ENCODE assay signal across 13 cellular contexts in the genomic region with DNA sequence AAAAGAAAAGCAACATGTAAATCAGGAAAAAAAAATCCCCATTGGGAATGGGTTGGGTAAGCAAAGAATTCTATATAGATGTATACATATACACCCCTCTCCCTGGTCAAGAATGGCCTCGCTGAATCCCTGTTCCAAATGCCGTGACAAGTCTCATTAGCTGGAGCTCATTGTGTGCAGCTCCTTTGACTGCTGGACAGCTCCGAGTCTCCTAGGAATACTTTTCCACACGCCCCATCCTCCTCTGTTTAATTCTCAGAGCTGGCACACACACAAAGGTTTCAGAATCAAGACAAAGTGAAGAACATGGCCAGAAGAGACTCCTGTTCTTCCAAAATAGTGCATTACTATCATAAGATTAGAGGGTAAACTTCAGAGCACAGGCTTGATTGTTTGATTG.
A peak's percentile ranks its signal among the peaks of the same experiment; 100 is the strongest.
DNase-seq lines count a peak whose midpoint lies in the region; ATAC-seq, FAIRE-seq and TF ChIP-seq lines count a peak whose summit lies in the region.
"Had no signal": no experiment of that assay in that cellular context is flagged by ENCODE, and none has a peak within 500 bp of the region (broad histone marks: within the 10 kb centered on the region; RNA-seq: fewer than 3 reads in every experiment).

No MANE protein-coding gene starts in this region.

- peaks cover 17% of the 10 kb centered on the region for H3K4me1 Mint-ChIP-seq in activated naive CD8-positive, alpha-beta T cell treated with anti-CD3 and anti-CD28 coated beads, Interleukin-2, amount 50 U/mL, for 24 hours

- no peak overlapping the region for H3K4me3 Mint-ChIP-seq in activated naive CD8-positive, alpha-beta T cell treated with anti-CD3 and anti-CD28 coated beads, Interleukin-2, amount 50 U/mL, for 24 hours

- H3K27me3 ChIP-seq in left ventricle myocardium inferior (ENCODE audit: low read depth) (no peaks in the 10 kb centered on the region), upper lobe of right lung (no peaks in the 10 kb centered on the region)

- TF ChIP-seq CTCF in left ventricle myocardium inferior (IDR thresholded peaks at IDR 0.05; ENCODE audit: borderline replicate concordance) (no peak), upper lobe of right lung (IDR thresholded peaks at IDR 0.05) (no peak)

- DNase-seq in Right ventricle myocardium superior (no peak), left ventricle myocardium inferior (no peak), hepatic stellate cell (ENCODE audit: low spot score) (peak; percentile 19), upper lobe of right lung (no peak), RCC 7860 (ENCODE audit: low spot score) (no peak), cerebellum (ENCODE audit: low spot score) (no peak)
- no peak for DNase-seq in activated naive CD8-positive, alpha-beta T cell treated with anti-CD3 and anti-CD28 coated beads, Interleukin-2, amount 50 U/mL, for 24 hours
- DNase-seq: activated CD8-positive, alpha-beta memory T cell treated with anti-CD3 and anti-CD28 coated beads, Interleukin-2, amount 50 U/mL, for 48 hours; GDM1; left colon; nucleus accumbens; OCI-M1 had no signal

- H3K4me1 ChIP-seq in left ventricle myocardium inferior (no peaks in the 10 kb centered on the region), upper lobe of right lung (no peaks in the 10 kb centered on the region)

- intact Hi-C loops in Right ventricle myocardium superior (cut with DNase I) = no loop called here
- intact Hi-C loops in left ventricle myocardium inferior (cut with micrococcal nuclease) = loop anchor here (10.0 kb wide), 1 partner anchor 118 kb away; no protein-coding TSS in a partner anchor
- intact Hi-C loops in upper lobe of right lung (cut with DNase I) = no loop called here

- H3K4me3 ChIP-seq in left ventricle myocardium inferior (no peak overlapping the region), upper lobe of right lung (no peak overlapping the region)

- H3K36me3 ChIP-seq in left ventricle myocardium inferior (no peaks in the 10 kb centered on the region), upper lobe of right lung (no peaks in the 10 kb centered on the region)

- no peak overlapping the region for H3K27ac Mint-ChIP-seq in activated naive CD8-positive, alpha-beta T cell treated with anti-CD3 and anti-CD28 coated beads, Interleukin-2, amount 50 U/mL, for 24 hours

- H3K36me3 Mint-ChIP-seq in activated naive CD8-positive, alpha-beta T cell treated with anti-CD3 and anti-CD28 coated beads, Interleukin-2, amount 50 U/mL, for 24 hours (ENCODE audit: low read depth) = no peaks in the 10 kb centered on the region

- ATAC-seq in Right ventricle myocardium superior (ENCODE audit: poor library complexity) = peak; percentile 57
- ATAC-seq in SK-N-SH treated with all-trans-retinoic acid at 6 μM for 48 hours = peak; percentile 73
- peak; percentile 42 for ATAC-seq in upper lobe of right lung
- ATAC-seq in activated naive CD8-positive, alpha-beta T cell treated with anti-CD3 and anti-CD28 coated beads, Interleukin-2, amount 50 U/mL, for 24 hours = no peak
- ATAC-seq: left colon had no signal

- H3K9me3 ChIP-seq in left ventricle myocardium inferior (replicated peaks) (no peaks in the 10 kb centered on the region), upper lobe of right lung (no peaks in the 10 kb centered on the region)

- no peak for FAIRE-seq in RCC 7860 (lab: Jason Lieb, UNC)

- no peak overlapping the region for H3K27ac ChIP-seq in left ventricle myocardium inferior (replicated peaks)
- no peak overlapping the region for H3K27ac ChIP-seq in upper lobe of right lung

- H3K27me3 Mint-ChIP-seq in activated naive CD8-positive, alpha-beta T cell treated with anti-CD3 and anti-CD28 coated beads, Interleukin-2, amount 50 U/mL, for 24 hours = no peaks in the 10 kb centered on the region

- H3K9me3 Mint-ChIP-seq in activated naive CD8-positive, alpha-beta T cell treated with anti-CD3 and anti-CD28 coated beads, Interleukin-2, amount 50 U/mL, for 24 hours = no peaks in the 10 kb centered on the region

TF ChIP-seq in SK-N-SH treated with all-trans-retinoic acid at 6 μM for 48 hours, 23 proteins besides CTCF, POLR2A, EP300 and RAD21:
- no peak for TF ChIP-seq PPARA (CRISPR knock-in tag; IDR thresholded peaks at IDR 0.05; ENCODE audit: borderline replicate concordance)
- TF ChIP-seq ZC3H10 (CRISPR knock-in tag; IDR thresholded peaks at IDR 0.05) = no peak
- TF ChIP-seq TCF4 (CRISPR knock-in tag; IDR thresholded peaks at IDR 0.05; ENCODE audit: borderline replicate concordance) = no peak
- TF ChIP-seq ISL1 (CRISPR knock-in tag; IDR thresholded peaks at IDR 0.05) = no peak
- no peak for TF ChIP-seq GLIS3 (CRISPR knock-in tag; IDR thresholded peaks at IDR 0.05)
- no peak for TF ChIP-seq TOX (CRISPR knock-in tag; IDR thresholded peaks at IDR 0.05; ENCODE audit: borderline replicate concordance)
- TF ChIP-seq ZNF565 (CRISPR knock-in tag; conservative IDR thresholded peaks at IDR 0.05; ENCODE audit: low read depth) = no peak
- no peak for TF ChIP-seq TSHZ2 (CRISPR knock-in tag; IDR thresholded peaks at IDR 0.05)
- TF ChIP-seq, protein P1, sequence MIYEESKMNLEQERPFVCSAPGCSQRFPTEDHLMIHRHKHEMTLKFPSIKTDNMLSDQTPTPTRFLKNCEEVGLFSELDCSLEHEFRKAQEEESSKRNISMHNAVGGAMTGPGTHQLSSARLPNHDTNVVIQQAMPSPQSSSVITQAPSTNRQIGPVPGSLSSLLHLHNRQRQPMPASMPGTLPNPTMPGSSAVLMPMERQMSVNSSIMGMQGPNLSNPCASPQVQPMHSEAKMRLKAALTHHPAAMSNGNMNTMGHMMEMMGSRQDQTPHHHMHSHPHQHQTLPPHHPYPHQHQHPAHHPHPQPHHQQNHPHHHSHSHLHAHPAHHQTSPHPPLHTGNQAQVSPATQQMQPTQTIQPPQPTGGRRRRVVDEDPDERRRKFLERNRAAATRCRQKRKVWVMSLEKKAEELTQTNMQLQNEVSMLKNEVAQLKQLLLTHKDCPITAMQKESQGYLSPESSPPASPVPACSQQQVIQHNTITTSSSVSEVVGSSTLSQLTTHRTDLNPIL (CRISPR knock-in tag; IDR thresholded peaks at IDR 0.05; ENCODE audit: low read depth) = no peak
- no peak for TF ChIP-seq SNAI2 (CRISPR knock-in tag; IDR thresholded peaks at IDR 0.05)
- no peak for TF ChIP-seq ZNF70 (CRISPR knock-in tag; IDR thresholded peaks at IDR 0.05)
- no peak for TF ChIP-seq RARB (CRISPR knock-in tag; IDR thresholded peaks at IDR 0.05)
- TF ChIP-seq, protein P2, sequence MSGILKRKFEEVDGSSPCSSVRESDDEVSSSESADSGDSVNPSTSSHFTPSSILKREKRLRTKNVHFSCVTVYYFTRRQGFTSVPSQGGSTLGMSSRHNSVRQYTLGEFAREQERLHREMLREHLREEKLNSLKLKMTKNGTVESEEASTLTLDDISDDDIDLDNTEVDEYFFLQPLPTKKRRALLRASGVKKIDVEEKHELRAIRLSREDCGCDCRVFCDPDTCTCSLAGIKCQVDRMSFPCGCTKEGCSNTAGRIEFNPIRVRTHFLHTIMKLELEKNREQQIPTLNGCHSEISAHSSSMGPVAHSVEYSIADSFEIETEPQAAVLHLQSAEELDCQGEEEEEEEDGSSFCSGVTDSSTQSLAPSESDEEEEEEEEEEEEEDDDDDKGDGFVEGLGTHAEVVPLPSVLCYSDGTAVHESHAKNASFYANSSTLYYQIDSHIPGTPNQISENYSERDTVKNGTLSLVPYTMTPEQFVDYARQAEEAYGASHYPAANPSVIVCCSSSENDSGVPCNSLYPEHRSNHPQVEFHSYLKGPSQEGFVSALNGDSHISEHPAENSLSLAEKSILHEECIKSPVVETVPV (CRISPR knock-in tag; IDR thresholded peaks at IDR 0.05) = no peak
- TF ChIP-seq CSDC2 (CRISPR knock-in tag; IDR thresholded peaks at IDR 0.05) = no peak
- TF ChIP-seq ESRRG (CRISPR knock-in tag; IDR thresholded peaks at IDR 0.05) = no peak
